Comparison of ENCODE assay signal across 1 cellular context in the genomic region with DNA sequence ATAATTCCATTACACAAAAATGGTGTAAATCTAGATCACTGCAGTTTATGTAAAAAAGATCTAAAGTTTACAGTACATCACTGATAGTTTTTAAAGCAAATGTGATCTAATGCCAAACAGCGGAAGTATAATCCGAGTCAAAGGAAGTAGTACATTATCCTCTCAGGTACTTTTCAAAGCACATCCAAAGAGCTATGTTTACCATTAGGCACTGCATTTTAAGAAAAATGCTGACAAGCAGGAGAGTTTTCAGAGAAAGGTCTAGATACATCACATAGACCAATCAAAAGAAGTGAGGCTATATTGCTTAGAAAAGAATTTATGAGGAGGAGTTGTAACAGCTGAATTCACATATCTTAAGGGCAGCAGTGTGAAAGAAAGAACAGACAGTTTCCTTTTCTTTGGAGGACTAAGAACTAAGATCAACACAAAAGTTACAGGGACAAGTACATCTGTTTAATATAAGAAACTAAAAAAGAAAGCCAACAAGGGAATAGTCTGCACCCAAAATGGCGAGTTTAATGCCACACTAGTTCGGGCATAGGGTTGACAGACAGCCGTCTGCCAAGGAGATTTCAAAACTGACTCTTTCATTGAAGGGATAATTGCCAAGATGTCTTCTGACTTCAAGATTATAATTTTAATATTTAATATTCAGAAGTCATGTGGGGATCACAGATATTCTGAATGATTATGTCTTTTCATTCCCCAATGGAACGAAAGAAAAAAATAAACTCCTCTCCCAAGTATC.
TF ChIP-seq lines count a peak whose summit lies in the region.

No MANE protein-coding gene starts in this region.

TF ChIP-seq in A549, 52 proteins besides CTCF, POLR2A, EP300 and RAD21 (continued from another document):
- TF ChIP-seq, protein P1, sequence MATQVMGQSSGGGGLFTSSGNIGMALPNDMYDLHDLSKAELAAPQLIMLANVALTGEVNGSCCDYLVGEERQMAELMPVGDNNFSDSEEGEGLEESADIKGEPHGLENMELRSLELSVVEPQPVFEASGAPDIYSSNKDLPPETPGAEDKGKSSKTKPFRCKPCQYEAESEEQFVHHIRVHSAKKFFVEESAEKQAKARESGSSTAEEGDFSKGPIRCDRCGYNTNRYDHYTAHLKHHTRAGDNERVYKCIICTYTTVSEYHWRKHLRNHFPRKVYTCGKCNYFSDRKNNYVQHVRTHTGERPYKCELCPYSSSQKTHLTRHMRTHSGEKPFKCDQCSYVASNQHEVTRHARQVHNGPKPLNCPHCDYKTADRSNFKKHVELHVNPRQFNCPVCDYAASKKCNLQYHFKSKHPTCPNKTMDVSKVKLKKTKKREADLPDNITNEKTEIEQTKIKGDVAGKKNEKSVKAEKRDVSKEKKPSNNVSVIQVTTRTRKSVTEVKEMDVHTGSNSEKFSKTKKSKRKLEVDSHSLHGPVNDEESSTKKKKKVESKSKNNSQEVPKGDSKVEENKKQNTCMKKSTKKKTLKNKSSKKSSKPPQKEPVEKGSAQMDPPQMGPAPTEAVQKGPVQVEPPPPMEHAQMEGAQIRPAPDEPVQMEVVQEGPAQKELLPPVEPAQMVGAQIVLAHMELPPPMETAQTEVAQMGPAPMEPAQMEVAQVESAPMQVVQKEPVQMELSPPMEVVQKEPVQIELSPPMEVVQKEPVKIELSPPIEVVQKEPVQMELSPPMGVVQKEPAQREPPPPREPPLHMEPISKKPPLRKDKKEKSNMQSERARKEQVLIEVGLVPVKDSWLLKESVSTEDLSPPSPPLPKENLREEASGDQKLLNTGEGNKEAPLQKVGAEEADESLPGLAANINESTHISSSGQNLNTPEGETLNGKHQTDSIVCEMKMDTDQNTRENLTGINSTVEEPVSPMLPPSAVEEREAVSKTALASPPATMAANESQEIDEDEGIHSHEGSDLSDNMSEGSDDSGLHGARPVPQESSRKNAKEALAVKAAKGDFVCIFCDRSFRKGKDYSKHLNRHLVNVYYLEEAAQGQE (IDR thresholded peaks at IDR 0.05) = no peak
